10 cellular contexts compared by ENCODE assay signal in the genomic region with DNA sequence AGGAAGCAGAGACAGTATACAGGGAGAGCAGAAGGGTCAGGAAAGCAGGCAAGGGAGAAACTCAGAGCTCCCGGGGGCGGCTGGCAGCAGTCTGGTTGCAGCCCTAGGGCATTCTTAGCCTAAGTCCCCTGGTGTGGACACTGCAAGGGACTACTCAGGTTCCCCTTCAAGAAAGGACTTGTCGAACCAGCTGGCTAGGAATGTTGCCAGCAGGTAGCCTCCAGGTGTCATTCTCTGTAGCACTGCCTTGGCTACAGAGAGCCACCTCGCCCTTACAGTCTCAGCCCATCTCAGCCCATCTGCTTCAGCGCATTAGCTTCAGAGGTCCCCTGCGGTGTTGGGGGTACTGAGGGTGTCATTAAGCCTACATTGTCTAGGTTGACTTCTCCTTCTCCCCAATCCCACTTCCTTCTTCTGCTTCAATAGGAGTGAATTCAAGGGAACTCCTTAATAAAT. TPM values are rescaled to one million over a fixed set of nuclear protein-coding genes. Genes with fewer than 3 reads are reported as not detected.
DNase-seq lines count a peak whose midpoint lies in the region; ATAC-seq and TF ChIP-seq lines count a peak whose summit lies in the region.
"Had no signal": no experiment of that assay in that cellular context is flagged by ENCODE, and none has a peak within 500 bp of the region (broad histone marks: within the 10 kb centered on the region; RNA-seq: fewer than 3 reads in every experiment).

No MANE protein-coding gene starts in this region.

- H3K79me2 ChIP-seq in PC-9 (ENCODE audit: low read depth): no peaks in the 10 kb centered on the region

- H3K9me3 Mint-ChIP-seq in stimulated activated naive CD8-positive, alpha-beta T cell treated with anti-CD3 and anti-CD28 coated beads, Interleukin-15, Interleukin-2, amounts not matched to agents 100 ng/mL and 50 ng/mL, for 24 hours: no peaks in the 10 kb centered on the region

- peaks cover 6% of the 10 kb centered on the region; the same call in 1 of the 2 replicates for H3F3A ChIP-seq in PC-9 (ENCODE audit: insufficient read depth, low read depth)

- no peaks in the 10 kb centered on the region for H4K20me1 ChIP-seq in PC-9 (ENCODE audit: insufficient read depth)

- H2AFZ ChIP-seq in PC-9: no peak overlapping the region

- peaks cover 14% of the 10 kb centered on the region for H3K4me1 ChIP-seq in PC-9 (replicated peaks; ENCODE audit: insufficient read depth)

- H3K27ac Mint-ChIP-seq in stimulated activated naive CD8-positive, alpha-beta T cell treated with anti-CD3 and anti-CD28 coated beads, Interleukin-15, Interleukin-2, amounts not matched to agents 100 ng/mL and 50 ng/mL, for 24 hours: peak overlapping the region; percentile 74

- H3K36me3 Mint-ChIP-seq in stimulated activated naive CD8-positive, alpha-beta T cell treated with anti-CD3 and anti-CD28 coated beads, Interleukin-15, Interleukin-2, amounts not matched to agents 100 ng/mL and 50 ng/mL, for 24 hours (ENCODE audit: low read depth): no peaks in the 10 kb centered on the region

- H3K27me3 Mint-ChIP-seq in stimulated activated naive CD8-positive, alpha-beta T cell treated with anti-CD3 and anti-CD28 coated beads, Interleukin-15, Interleukin-2, amounts not matched to agents 100 ng/mL and 50 ng/mL, for 24 hours: no peaks in the 10 kb centered on the region

- peak overlapping the region; percentile 62 for H3K4me2 ChIP-seq in PC-9

- peak overlapping the region; percentile 68 for H3K4me3 Mint-ChIP-seq in stimulated activated naive CD8-positive, alpha-beta T cell treated with anti-CD3 and anti-CD28 coated beads, Interleukin-15, Interleukin-2, amounts not matched to agents 100 ng/mL and 50 ng/mL, for 24 hours

- no peak overlapping the region for H3K4me3 ChIP-seq in PC-9
- H3K4me3 ChIP-seq in epithelial cell of esophagus (ENCODE audit: low read length): no peak overlapping the region
- H3K4me3 ChIP-seq: tibial artery had no signal

- no peaks in the 10 kb centered on the region for H3K36me3 ChIP-seq in PC-9 (ENCODE audit: low read depth)
- H3K36me3 ChIP-seq: tibial artery had no signal

- CTCF ChIA-PET in PC-9 (lab: Charles Lee): interaction anchor here (0.9 kb wide), 1 partner anchor 580 kb away, joined by 3 read pairs; no protein-coding TSS in a partner anchor

- ATAC-seq in stimulated activated naive CD8-positive, alpha-beta T cell treated with anti-CD3 and anti-CD28 coated beads, Interleukin-15, Interleukin-2, amounts not matched to agents 100 U/mL and 50 U/mL, for 24 hours: no peak
- ATAC-seq in GM18498 (IDR thresholded peaks at IDR 0.05; ENCODE audit: unreplicated experiment): no peak
- ATAC-seq in GM18858 (IDR thresholded peaks at IDR 0.05; ENCODE audit: unreplicated experiment): no peak

- TF ChIP-seq CTCF in PC-9 (conservative IDR thresholded peaks at IDR 0.05): no peak
- no peak for TF ChIP-seq CTCF in epithelial cell of esophagus (IDR thresholded peaks at IDR 0.05; ENCODE audit: insufficient read depth, low read depth, low read length, missing control alignments)

- intact Hi-C loops in PC-9 (cut with micrococcal nuclease; ENCODE audit: unreplicated experiment): no loop called here

- no TSS peak for BruUV-seq in PC-9 (replicated peaks; lab: Mats Ljungman, UMichigan)

- no peak for DNase-seq in stimulated activated naive CD8-positive, alpha-beta T cell treated with anti-CD3 and anti-CD28 coated beads, Interleukin-15, Interleukin-2, amounts not matched to agents 100 U/mL and 50 U/mL, for 24 hours
- peak; percentile 66 to 76 for DNase-seq in PC-9
- DNase-seq in epithelial cell of esophagus (ENCODE audit: low read depth): peak; percentile 75
- peak; percentile 51 for DNase-seq in ureter (ENCODE audit: low spot score)
- no peak for DNase-seq in NCI-H226
- DNase-seq: caudate nucleus, tibial artery had no signal

- H3K9me2 ChIP-seq in PC-9 (ENCODE audit: insufficient read depth): no peaks in the 10 kb centered on the region

- no peaks in the 10 kb centered on the region for H3K9me3 ChIP-seq in PC-9 (ENCODE audit: insufficient read depth, low read depth)
- H3K9me3 ChIP-seq: tibial artery had no signal

- no peaks in the 10 kb centered on the region for H3K27me3 ChIP-seq in PC-9 (ENCODE audit: insufficient read depth, low read depth)
- H3K27me3 ChIP-seq: tibial artery had no signal

- H3K27ac ChIP-seq in PC-9: no peak overlapping the region

- H3K4me1 Mint-ChIP-seq in stimulated activated naive CD8-positive, alpha-beta T cell treated with anti-CD3 and anti-CD28 coated beads, Interleukin-15, Interleukin-2, amounts not matched to agents 100 ng/mL and 50 ng/mL, for 24 hours (ENCODE audit: low read depth): peaks cover 64% of the 10 kb centered on the region

- POLR2A ChIA-PET in PC-9 (lab: Charles Lee; ENCODE audit: unreplicated experiment): interaction anchor here (1.0 kb wide), 1 partner anchor 13 kb away, joined by 10 read pairs; no protein-coding TSS in a partner anchor

RNA-seq across cellular contexts. Expression of a gene that starts 11.3 kb away (rescaled TPM):
- total RNA-seq in PC-9 (2021) (1,668 and 1,769 TPM in 2 replicates), ureter (1,066 TPM)

RNA-seq across cellular contexts. Expression of a gene that starts 13.3 kb away (rescaled TPM):
- total RNA-seq in PC-9 (2021): 0.88 and 2.2 TPM in 2 replicates
- 4.1 TPM for total RNA-seq in ureter

Comparison
In these comparisons a context has a peak if more than half of its experiments do, and no peak if none do; other contexts are left out.
1. DNase-seq: peak in PC-9 (2 of 2), epithelial cell of esophagus (single experiment) and ureter (single experiment); none in stimulated activated naive CD8-positive, alpha-beta T cell treated with anti-CD3 and anti-CD28 coated beads, Interleukin-15, Interleukin-2, amounts not matched to agents 100 U/mL and 50 U/mL, for 24 hours (single experiment) and NCI-H226 (single experiment).